In the genomic region with DNA sequence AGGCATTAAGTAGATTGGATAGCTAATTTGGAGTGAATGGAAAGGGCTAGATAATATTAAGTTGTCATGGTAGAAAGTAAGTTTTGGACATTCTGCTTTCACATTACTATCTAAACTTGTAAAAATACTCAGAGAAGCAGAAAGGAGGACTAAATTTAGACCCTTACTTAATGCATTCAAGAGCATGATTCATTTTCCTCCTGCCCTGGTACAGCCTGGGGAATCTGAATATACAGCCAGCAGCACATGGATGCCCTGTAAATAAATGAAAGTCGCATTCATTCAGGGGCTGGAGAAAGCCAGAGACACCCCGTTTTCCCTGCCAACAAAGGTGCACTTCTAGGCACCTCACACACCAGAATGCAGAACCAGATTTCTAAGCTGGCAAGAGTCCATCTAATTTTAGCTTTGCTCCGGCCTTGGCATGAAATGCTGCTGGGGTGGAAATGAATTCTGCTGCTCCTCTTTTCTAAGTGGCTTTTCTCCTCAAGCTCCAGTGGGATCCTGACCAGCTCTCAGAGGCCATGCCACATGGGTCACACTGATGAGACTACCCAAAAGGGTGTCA, we compare ENCODE assay signal across 9 cellular contexts.
DNase-seq lines count a peak whose midpoint lies in the region; ATAC-seq, FAIRE-seq and TF ChIP-seq lines count a peak whose summit lies in the region.
"Had no signal": no experiment of that assay in that cellular context is flagged by ENCODE, and none has a peak within 500 bp of the region (broad histone marks: within the 10 kb centered on the region; RNA-seq: fewer than 3 reads in every experiment).

No MANE protein-coding gene starts in this region.

- no peak for TF ChIP-seq CTCF in HEK293 (tag by site-specific recombination; IDR thresholded peaks at IDR 0.05)
- TF ChIP-seq CTCF in lower leg skin (IDR thresholded peaks at IDR 0.05): no peak

- ATAC-seq in HG03135 (IDR thresholded peaks at IDR 0.05; ENCODE audit: unreplicated experiment): no peak

- H3K4me1 ChIP-seq in HEK293 (ENCODE audit: control insufficient read depth, insufficient read depth, low read length) (no peaks in the 10 kb centered on the region), stomach smooth muscle (ENCODE audit: control insufficient read depth, insufficient read depth, low read length) (peaks cover 40% of the 10 kb centered on the region)

- no peaks in the 10 kb centered on the region for H3K36me3 ChIP-seq in HEK293 (ENCODE audit: control insufficient read depth in 2 of 2, insufficient read depth in 1 of 2, low read length in 2 of 2)
- no peaks in the 10 kb centered on the region for H3K36me3 ChIP-seq in stomach smooth muscle (ENCODE audit: control insufficient read depth in 2 of 2, insufficient read depth in 2 of 2, low read length in 2 of 2)

- no peaks in the 10 kb centered on the region for H3K27me3 ChIP-seq in stomach smooth muscle (ENCODE audit: control insufficient read depth in 1 of 2, insufficient read depth in 2 of 2, low read length in 2 of 2)

- H3K27ac ChIP-seq in HEK293 (ENCODE audit: extremely low read depth, low read depth, low read length) (no peak overlapping the region), caudate nucleus (ENCODE audit: low read depth, low read length) (peak overlapping the region; percentile 8), stomach smooth muscle (ENCODE audit: low read length) (peak overlapping the region; percentile 97)

- 12 to 15% methylated on average over 3 of the region's 3 CpGs for WGBS in lower leg skin, 2 donors

- H3K9ac ChIP-seq in stomach smooth muscle (ENCODE audit: low read length in 2 of 2): peak overlapping the region; percentile 14 to 42

- TF ChIP-seq POLR2A in lower leg skin (IDR thresholded peaks at IDR 0.05): no peak
- TF ChIP-seq POLR2A in GM12892 (IDR thresholded peaks at IDR 0.05; ENCODE audit: low read depth, low read length): no peak

- DNase-seq in caudate nucleus (lab: John Stamatoyannopoulos, UW) (peak in 7 of 61 donors; percentile 8 to 87 (median 19)), islet precursor cell (peak; percentile 29), lower leg skin (ENCODE audit: low spot score in 2 of 2) (no peak), GM12892 (ENCODE audit: insufficient read length) (no peak), RCC 7860 (ENCODE audit: low spot score) (no peak)
- DNase-seq: OCI-M1 had no signal

- POLR2A ChIA-PET in HEK293 (lab: Yijun Ruan, JAX): no interaction called here

- no peaks in the 10 kb centered on the region for H3K9me3 ChIP-seq in HEK293 (ENCODE audit: control insufficient read depth, insufficient read depth, low read depth, low read length)
- H3K9me3 ChIP-seq in stomach smooth muscle (ENCODE audit: control insufficient read depth in 2 of 2, low read length in 2 of 2): no peaks in the 10 kb centered on the region

- intact Hi-C loops in lower leg skin (cut with DNase I; ENCODE audit: low total_unique reads): no loop called here

- CTCF ChIA-PET in HEK293 (lab: Yijun Ruan, JAX): interaction anchor here (0.6 to 0.7 kb wide), 2 partner anchors 46 to 1873 kb away, joined by 3 read pairs; no protein-coding TSS in a partner anchor

- H3K4me3 ChIP-seq in HEK293 (ENCODE audit: low read depth, low read length) (no peak overlapping the region), stomach smooth muscle (ENCODE audit: low read length in 2 of 2) (peak overlapping the region in 1 of 2 donors; percentile 24), lower leg skin (ENCODE audit: low read depth, poor library complexity, severe bottlenecking) (no peak overlapping the region)

- FAIRE-seq in GM12892 (lab: Jason Lieb, UNC) (no peak), RCC 7860 (lab: Jason Lieb, UNC) (no peak)

TF ChIP-seq in HEK293, 187 proteins besides CTCF, POLR2A, EP300 and RAD21:
- TF ChIP-seq ZNF530 (tag by site-specific recombination; IDR thresholded peaks at IDR 0.05; ENCODE audit: low read depth) (no peak), PRDM1 (tag by site-specific recombination; IDR thresholded peaks at IDR 0.05) (0 out of 2 replicates have a peak, but pooled peaks have one; percentile 32), ZBTB20 (tag by site-specific recombination; IDR thresholded peaks at IDR 0.05) (peak; percentile 85)
